8 cellular contexts compared by ENCODE assay signal in genomic region chr13:99894835-99895427, GRCh38.
DNase-seq lines count a peak whose midpoint lies in the region; ATAC-seq and TF ChIP-seq lines count a peak whose summit lies in the region.

No MANE protein-coding gene starts in this region.

- no peaks in the 10 kb centered on the region for H3K9me3 Mint-ChIP-seq in WTC11

- DNase-seq in GM10266 (ENCODE audit: extremely low spot score) (peak; percentile 36), WTC11 (ENCODE audit: low spot score) (peak; percentile 41), fibroblast of villous mesenchyme (ENCODE audit: low read depth) (no peak), skeletal muscle cell (ENCODE audit: low read depth) (no peak), hypothalamus (lab: John Stamatoyannopoulos, UW) (no peak), epidermal melanocyte (ENCODE audit: insufficient read length, low spot score) (no peak)

- peaks cover 71% of the 10 kb centered on the region for H3K4me1 Mint-ChIP-seq in WTC11

- ATAC-seq in WTC11 (peak; percentile 13; the same call in 1 of the 2 replicates), GM18868 (IDR thresholded peaks at IDR 0.05; ENCODE audit: unreplicated experiment) (no peak), GM21737 (IDR thresholded peaks at IDR 0.05; ENCODE audit: unreplicated experiment) (no peak)

- peak overlapping the region; percentile 68 for H3K4me3 Mint-ChIP-seq in WTC11

- peak overlapping the region; percentile 12 for H3K4me3 ChIP-seq in fibroblast of villous mesenchyme (ENCODE audit: low read depth, low read length)
- peak overlapping the region; percentile 18 for H3K4me3 ChIP-seq in skeletal muscle cell (ENCODE audit: low read depth, low read length)

- no peak for TF ChIP-seq CTCF in GM10266 (IDR thresholded peaks at IDR 0.05; ENCODE audit: control insufficient read depth, insufficient read depth, low read depth, missing control alignments)
- TF ChIP-seq CTCF in WTC11 (IDR thresholded peaks at IDR 0.05): no peak
- no peak for TF ChIP-seq CTCF in fibroblast of villous mesenchyme (IDR thresholded peaks at IDR 0.05; ENCODE audit: insufficient read depth, low read depth, low read length)

- POLR2A ChIA-PET in WTC11 (lab: Charles Lee): no interaction called here

- H3K27me3 Mint-ChIP-seq in WTC11 (ENCODE audit: low read depth): peaks cover 46% of the 10 kb centered on the region

- H3K27ac Mint-ChIP-seq in WTC11: peak overlapping the region; percentile 30; the same call in 1 of the 2 replicates

- H3K36me3 Mint-ChIP-seq in WTC11: no peaks in the 10 kb centered on the region

- CTCF ChIA-PET in WTC11 (lab: Charles Lee): no interaction called here

TF ChIP-seq in WTC11, 78 proteins besides CTCF, POLR2A, EP300 and RAD21:
- TF ChIP-seq USF1 (CRISPR knock-in tag; IDR thresholded peaks at IDR 0.05) (no peak), EMX1 (CRISPR knock-in tag; IDR thresholded peaks at IDR 0.05) (no peak), ZNF263 (CRISPR knock-in tag; IDR thresholded peaks at IDR 0.05; ENCODE audit: low read depth) (peak; percentile 68; the same call in 1 of the 2 replicates)

Comparison
In these comparisons a context has a peak if more than half of its experiments do, and no peak if none do; other contexts are left out.
1. DNase-seq: peak in GM10266 (single experiment) and WTC11 (single experiment); none in fibroblast of villous mesenchyme (single experiment), skeletal muscle cell (single experiment), hypothalamus (0 of 51) and epidermal melanocyte (single experiment).